Comparison of ENCODE assay signal across 13 cellular contexts in genomic region chr4:128358231-128358902, GRCh38.
DNase-seq lines count a peak whose midpoint lies in the region; ATAC-seq and TF ChIP-seq lines count a peak whose summit lies in the region.
"Had no signal": no experiment of that assay in that cellular context is flagged by ENCODE, and none has a peak within 500 bp of the region (broad histone marks: within the 10 kb centered on the region; RNA-seq: fewer than 3 reads in every experiment).

No MANE protein-coding gene starts in this region.

- DNase-seq in ELR (ENCODE audit: low read depth) = peak; percentile 83
- DNase-seq in SJCRH30 = peak; percentile 13 to 15
- peak; percentile 79 for DNase-seq in fibroblast of the conjunctiva (ENCODE audit: low read depth)
- DNase-seq in psoas muscle = no peak
- no peak for DNase-seq in NCI-H1436 (lab: John Stamatoyannopoulos, UW)
- no peak for DNase-seq in activated CD8-positive, alpha-beta memory T cell treated with anti-CD3 and anti-CD28 coated beads, Interleukin-2, amount 50 U/mL, for 48 hours
- DNase-seq in NCI-H2171 (lab: John Stamatoyannopoulos, UW) = no peak
- DNase-seq in GOT3 (lab: John Stamatoyannopoulos, UW) = no peak
- DNase-seq: activated CD4-positive, alpha-beta memory T cell treated with anti-CD3 and anti-CD28 coated beads for 36 hours; activated naive CD8-positive, alpha-beta T cell treated with anti-CD3 and anti-CD28 coated beads, Interleukin-2, amount 10 ng/mL, durations not matched to agents 7 days and 5 days; foreskin melanocyte; NCI-H2171 treated with DMSO at 0.1 percent for 48 hours had no signal

- H3K4me1 ChIP-seq in SJCRH30 (peaks cover 24% of the 10 kb centered on the region), psoas muscle (peaks cover 22% of the 10 kb centered on the region)

- intact Hi-C loops in psoas muscle (cut with DNase I) = no loop called here

- peak; percentile 80 to 94 (median 88) for ATAC-seq in psoas muscle

- no peaks in the 10 kb centered on the region for H3K27me3 ChIP-seq in SJCRH30
- no peaks in the 10 kb centered on the region for H3K27me3 ChIP-seq in psoas muscle (ENCODE audit: insufficient read depth in 3 of 3, low read length in 2 of 3)

- WGBS in psoas muscle, 3 donors = 24 to 28% (median 24%) methylated on average over 7 of the region's 7 CpGs

- no peaks in the 10 kb centered on the region for H3K36me3 ChIP-seq in SJCRH30
- H3K36me3 ChIP-seq in psoas muscle (ENCODE audit: insufficient read depth in 1 of 2, low read depth in 1 of 2) = peaks cover 0 to 6% of the 10 kb centered on the region in 2 donors

- TF ChIP-seq CTCF in psoas muscle (IDR thresholded peaks at IDR 0.05) = no peak

- H3K9me3 ChIP-seq in SJCRH30 (replicated peaks) (0 out of 2 replicates have a peak, but pooled peaks cover 5% of the 10 kb centered on the region), psoas muscle (no peaks in the 10 kb centered on the region)

- H3K27ac ChIP-seq in SJCRH30 (no peak overlapping the region; the same call in 1 of the 2 replicates), psoas muscle (peak overlapping the region; percentile 74)

- H3K4me3 ChIP-seq in SJCRH30 = no peak overlapping the region
- peak overlapping the region; percentile 41 for H3K4me3 ChIP-seq in psoas muscle
- H3K4me3 ChIP-seq: skin epidermis had no signal

Comparison
In these comparisons a context has a peak if more than half of its experiments do, and no peak if none do; other contexts are left out.
1. DNase-seq: peak in ELR (single experiment), SJCRH30 (2 of 2) and fibroblast of the conjunctiva (single experiment); none in psoas muscle (0 of 2), NCI-H1436 (single experiment), activated CD8-positive, alpha-beta memory T cell treated with anti-CD3 and anti-CD28 coated beads, Interleukin-2, amount 50 U/mL, for 48 hours (single experiment), NCI-H2171 (single experiment) and GOT3 (single experiment).